In genomic region chr17:57614742-57615141, GRCh38 we compare ENCODE assay signal across 19 cellular contexts.
"Had no signal": no experiment of that assay in that cellular context is flagged by ENCODE, and none has a peak within 500 bp of the region (broad histone marks: within the 10 kb centered on the region; RNA-seq: fewer than 3 reads in every experiment).

No MANE protein-coding gene starts in this region.

- ATAC-seq: left ventricle myocardium superior had no signal

- H3K4me1 ChIP-seq: sigmoid colon, tibial artery had no signal

- H3K9me3 ChIP-seq: esophagus squamous epithelium, ovary, sigmoid colon, spleen, tibial artery had no signal

- H3K27ac ChIP-seq: esophagus squamous epithelium, ovary, sigmoid colon, spleen, tibial artery had no signal

- H3K27ac Mint-ChIP-seq: activated naive CD4-positive, alpha-beta T cell treated with anti-CD3 and anti-CD28 coated beads, Interleukin-2, amount 50 U/mL, for 24 hours; dendritic cell treated with granulocyte-macrophage colony-stimulating factor and Interleukin-4, amounts not matched to agents 40 ng/mL and 50 ng/mL, for 4 days; immature natural killer cell had no signal

- H3K27me3 ChIP-seq: esophagus squamous epithelium, ovary, sigmoid colon, spleen, tibial artery had no signal

- DNase-seq: activated CD4-positive, alpha-beta T cell treated with anti-CD3 and anti-CD28 coated beads, Interleukin-2, amount 50 U/mL, for 1 hour; activated CD4-positive, CD25-positive, alpha-beta regulatory T cell treated with anti-CD3 and anti-CD28 coated beads, Interleukin-2, amount 50 U/mL, for 72 hours; activated CD8-positive, alpha-beta memory T cell treated with anti-CD3 and anti-CD28 coated beads for 24 hours; activated CD8-positive, alpha-beta memory T cell treated with anti-CD3 and anti-CD28 coated beads, Interleukin-2, amount 50 U/mL, for 48 hours; activated gamma-delta T cell; effector CD8-positive, alpha-beta T cell; esophagus squamous epithelium; immature natural killer cell; kidney glomerular epithelial cell; left ventricle myocardium superior; sigmoid colon; spleen; stimulated activated naive CD4-positive, alpha-beta T cell; substantia nigra; T-helper 1 cell; tibial artery had no signal

- H3K4me3 ChIP-seq: esophagus squamous epithelium, ovary, sigmoid colon, spleen, tibial artery had no signal

- H3K4me3 Mint-ChIP-seq: activated naive CD4-positive, alpha-beta T cell treated with anti-CD3 and anti-CD28 coated beads, Interleukin-2, amount 50 U/mL, for 24 hours; dendritic cell treated with granulocyte-macrophage colony-stimulating factor and Interleukin-4, amounts not matched to agents 40 ng/mL and 50 ng/mL, for 4 days; immature natural killer cell had no signal

- H3K27me3 Mint-ChIP-seq: activated naive CD4-positive, alpha-beta T cell treated with anti-CD3 and anti-CD28 coated beads, Interleukin-2, amount 50 U/mL, for 24 hours; dendritic cell treated with granulocyte-macrophage colony-stimulating factor and Interleukin-4, amounts not matched to agents 40 ng/mL and 50 ng/mL, for 4 days had no signal

- H3K36me3 ChIP-seq: ovary, tibial artery had no signal
